In the genomic region with DNA sequence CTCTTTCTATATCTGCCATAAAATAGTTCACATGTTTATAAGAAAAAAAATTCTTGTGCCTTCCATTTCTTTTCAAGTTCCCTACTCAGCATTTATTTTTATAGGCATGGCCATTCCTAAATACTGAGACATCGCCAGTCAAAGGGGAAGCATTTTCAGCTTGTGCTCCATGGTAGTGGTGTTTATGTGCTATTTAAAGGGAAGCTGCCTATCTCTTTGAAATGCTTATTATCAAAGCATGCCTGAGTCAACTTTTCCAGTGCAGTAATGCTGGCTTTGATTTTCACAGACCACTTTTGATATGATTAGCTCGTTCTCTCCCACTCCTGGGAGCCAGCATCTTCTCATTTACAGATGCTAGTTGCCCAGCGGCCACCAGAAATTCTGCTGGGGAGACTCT, we compare ENCODE assay signal across 1 cellular context.
A peak's percentile ranks its signal among the peaks of the same experiment; 100 is the strongest.
TF ChIP-seq lines count a peak whose summit lies in the region.

No MANE protein-coding gene starts in this region.

TF ChIP-seq in HepG2, 621 proteins besides CTCF, POLR2A, EP300 and RAD21:
- TF ChIP-seq, protein P1, sequence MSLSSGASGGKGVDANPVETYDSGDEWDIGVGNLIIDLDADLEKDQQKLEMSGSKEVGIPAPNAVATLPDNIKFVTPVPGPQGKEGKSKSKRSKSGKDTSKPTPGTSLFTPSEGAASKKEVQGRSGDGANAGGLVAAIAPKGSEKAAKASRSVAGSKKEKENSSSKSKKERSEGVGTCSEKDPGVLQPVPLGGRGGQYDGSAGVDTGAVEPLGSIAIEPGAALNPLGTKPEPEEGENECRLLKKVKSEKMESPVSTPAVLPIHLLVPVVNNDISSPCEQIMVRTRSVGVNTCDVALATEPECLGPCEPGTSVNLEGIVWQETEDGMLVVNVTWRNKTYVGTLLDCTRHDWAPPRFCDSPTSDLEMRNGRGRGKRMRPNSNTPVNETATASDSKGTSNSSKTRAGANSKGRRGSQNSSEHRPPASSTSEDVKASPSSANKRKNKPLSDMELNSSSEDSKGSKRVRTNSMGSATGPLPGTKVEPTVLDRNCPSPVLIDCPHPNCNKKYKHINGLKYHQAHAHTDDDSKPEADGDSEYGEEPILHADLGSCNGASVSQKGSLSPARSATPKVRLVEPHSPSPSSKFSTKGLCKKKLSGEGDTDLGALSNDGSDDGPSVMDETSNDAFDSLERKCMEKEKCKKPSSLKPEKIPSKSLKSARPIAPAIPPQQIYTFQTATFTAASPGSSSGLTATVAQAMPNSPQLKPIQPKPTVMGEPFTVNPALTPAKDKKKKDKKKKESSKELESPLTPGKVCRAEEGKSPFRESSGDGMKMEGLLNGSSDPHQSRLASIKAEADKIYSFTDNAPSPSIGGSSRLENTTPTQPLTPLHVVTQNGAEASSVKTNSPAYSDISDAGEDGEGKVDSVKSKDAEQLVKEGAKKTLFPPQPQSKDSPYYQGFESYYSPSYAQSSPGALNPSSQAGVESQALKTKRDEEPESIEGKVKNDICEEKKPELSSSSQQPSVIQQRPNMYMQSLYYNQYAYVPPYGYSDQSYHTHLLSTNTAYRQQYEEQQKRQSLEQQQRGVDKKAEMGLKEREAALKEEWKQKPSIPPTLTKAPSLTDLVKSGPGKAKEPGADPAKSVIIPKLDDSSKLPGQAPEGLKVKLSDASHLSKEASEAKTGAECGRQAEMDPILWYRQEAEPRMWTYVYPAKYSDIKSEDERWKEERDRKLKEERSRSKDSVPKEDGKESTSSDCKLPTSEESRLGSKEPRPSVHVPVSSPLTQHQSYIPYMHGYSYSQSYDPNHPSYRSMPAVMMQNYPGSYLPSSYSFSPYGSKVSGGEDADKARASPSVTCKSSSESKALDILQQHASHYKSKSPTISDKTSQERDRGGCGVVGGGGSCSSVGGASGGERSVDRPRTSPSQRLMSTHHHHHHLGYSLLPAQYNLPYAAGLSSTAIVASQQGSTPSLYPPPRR (CRISPR knock-in tag; IDR thresholded peaks at IDR 0.05; ENCODE audit: borderline replicate concordance) = no peak
- peak; percentile 3 to 43; a peak in 2 of 4 replicates for TF ChIP-seq MAFK (conservative IDR thresholded peaks at IDR 0.05 in 1 of 2, IDR thresholded peaks at IDR 0.05 in 1 of 2; ENCODE audit: low read length in 2 of 2)
TF ChIP-seq in HepG2: peak in this region for 1.
